ENCODE assay signal across 1 cellular context in the genomic region with DNA sequence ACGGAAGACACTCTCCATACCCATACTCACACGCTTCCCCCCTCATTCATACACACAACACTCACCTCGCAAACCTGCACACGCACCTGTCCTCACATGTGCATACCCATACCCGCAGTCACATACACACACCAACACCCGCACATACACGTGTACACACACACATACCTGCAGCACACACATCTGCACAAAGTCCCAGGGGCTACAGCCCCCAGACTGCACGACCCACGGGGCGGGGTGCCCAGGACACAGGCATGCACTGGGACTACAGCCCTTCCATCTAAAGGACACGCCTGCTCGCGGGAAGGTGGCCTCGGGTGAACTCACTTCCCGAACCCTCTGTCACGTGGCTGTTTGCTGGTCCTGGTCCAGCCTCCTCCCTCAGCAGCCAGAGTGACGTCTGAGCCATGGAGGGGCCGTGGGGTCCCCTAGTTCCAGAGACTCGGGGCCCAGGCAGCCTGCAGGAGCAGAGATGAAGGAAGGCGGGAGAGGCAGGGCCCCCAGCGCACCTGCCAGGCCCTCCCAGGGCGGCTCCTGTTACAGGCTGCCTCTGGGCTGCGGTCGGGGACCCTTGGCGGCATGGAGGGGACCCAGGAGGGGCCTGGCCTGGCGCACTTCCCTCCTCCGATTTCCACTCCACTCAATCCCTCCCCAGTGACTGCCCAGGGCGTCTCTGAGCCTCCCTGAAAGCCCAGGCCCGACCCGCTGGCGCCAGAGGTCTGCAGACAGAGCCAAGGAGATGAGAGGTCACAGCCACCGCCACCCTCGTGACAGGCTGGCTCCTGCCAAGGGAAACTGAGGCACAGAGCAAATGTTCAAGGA.
TF ChIP-seq lines count a peak whose summit lies in the region.

No MANE protein-coding gene starts in this region.

TF ChIP-seq in GM23338, 12 proteins besides CTCF, POLR2A, EP300 and RAD21 (continued from another document):
- TF ChIP-seq, protein P1, sequence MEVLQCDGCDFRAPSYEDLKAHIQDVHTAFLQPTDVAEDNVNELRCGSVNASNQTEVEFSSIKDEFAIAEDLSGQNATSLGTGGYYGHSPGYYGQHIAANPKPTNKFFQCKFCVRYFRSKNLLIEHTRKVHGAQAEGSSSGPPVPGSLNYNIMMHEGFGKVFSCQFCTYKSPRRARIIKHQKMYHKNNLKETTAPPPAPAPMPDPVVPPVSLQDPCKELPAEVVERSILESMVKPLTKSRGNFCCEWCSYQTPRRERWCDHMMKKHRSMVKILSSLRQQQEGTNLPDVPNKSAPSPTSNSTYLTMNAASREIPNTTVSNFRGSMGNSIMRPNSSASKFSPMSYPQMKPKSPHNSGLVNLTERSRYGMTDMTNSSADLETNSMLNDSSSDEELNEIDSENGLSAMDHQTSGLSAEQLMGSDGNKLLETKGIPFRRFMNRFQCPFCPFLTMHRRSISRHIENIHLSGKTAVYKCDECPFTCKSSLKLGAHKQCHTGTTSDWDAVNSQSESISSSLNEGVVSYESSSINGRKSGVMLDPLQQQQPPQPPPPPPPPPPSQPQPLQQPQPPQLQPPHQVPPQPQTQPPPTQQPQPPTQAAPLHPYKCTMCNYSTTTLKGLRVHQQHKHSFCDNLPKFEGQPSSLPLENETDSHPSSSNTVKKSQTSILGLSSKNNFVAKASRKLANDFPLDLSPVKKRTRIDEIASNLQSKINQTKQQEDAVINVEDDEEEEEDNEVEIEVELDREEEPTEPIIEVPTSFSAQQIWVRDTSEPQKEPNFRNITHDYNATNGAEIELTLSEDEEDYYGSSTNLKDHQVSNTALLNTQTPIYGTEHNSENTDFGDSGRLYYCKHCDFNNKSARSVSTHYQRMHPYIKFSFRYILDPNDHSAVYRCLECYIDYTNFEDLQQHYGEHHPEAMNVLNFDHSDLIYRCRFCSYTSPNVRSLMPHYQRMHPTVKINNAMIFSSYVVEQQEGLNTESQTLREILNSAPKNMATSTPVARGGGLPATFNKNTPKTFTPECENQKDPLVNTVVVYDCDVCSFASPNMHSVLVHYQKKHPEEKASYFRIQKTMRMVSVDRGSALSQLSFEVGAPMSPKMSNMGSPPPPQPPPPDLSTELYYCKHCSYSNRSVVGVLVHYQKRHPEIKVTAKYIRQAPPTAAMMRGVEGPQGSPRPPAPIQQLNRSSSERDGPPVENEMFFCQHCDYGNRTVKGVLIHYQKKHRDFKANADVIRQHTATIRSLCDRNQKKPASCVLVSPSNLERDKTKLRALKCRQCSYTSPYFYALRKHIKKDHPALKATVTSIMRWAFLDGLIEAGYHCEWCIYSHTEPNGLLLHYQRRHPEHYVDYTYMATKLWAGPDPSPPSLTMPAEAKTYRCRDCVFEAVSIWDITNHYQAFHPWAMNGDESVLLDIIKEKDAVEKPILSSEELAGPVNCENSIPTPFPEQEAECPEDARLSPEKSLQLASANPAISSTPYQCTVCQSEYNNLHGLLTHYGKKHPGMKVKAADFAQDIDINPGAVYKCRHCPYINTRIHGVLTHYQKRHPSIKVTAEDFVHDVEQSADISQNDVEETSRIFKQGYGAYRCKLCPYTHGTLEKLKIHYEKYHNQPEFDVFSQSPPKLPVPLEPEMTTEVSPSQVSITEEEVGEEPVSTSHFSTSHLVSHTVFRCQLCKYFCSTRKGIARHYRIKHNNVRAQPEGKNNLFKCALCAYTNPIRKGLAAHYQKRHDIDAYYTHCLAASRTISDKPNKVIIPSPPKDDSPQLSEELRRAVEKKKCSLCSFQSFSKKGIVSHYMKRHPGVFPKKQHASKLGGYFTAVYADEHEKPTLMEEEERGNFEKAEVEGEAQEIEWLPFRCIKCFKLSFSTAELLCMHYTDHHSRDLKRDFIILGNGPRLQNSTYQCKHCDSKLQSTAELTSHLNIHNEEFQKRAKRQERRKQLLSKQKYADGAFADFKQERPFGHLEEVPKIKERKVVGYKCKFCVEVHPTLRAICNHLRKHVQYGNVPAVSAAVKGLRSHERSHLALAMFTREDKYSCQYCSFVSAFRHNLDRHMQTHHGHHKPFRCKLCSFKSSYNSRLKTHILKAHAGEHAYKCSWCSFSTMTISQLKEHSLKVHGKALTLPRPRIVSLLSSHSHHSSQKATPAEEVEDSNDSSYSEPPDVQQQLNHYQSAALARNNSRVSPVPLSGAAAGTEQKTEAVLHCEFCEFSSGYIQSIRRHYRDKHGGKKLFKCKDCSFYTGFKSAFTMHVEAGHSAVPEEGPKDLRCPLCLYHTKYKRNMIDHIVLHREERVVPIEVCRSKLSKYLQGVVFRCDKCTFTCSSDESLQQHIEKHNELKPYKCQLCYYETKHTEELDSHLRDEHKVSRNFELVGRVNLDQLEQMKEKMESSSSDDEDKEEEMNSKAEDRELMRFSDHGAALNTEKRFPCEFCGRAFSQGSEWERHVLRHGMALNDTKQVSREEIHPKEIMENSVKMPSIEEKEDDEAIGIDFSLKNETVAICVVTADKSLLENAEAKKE (CRISPR knock-in tag; IDR thresholded peaks at IDR 0.05) = no peak
- TF ChIP-seq CREB1 (CRISPR knock-in tag; IDR thresholded peaks at IDR 0.05; ENCODE audit: low read depth) (no peak), JUNB (IDR thresholded peaks at IDR 0.05; ENCODE audit: unreplicated experiment) (no peak), EZH2 (IDR thresholded peaks at IDR 0.05; ENCODE audit: low read depth, unreplicated experiment) (no peak), ZNF331 (CRISPR knock-in tag; IDR thresholded peaks at IDR 0.05; ENCODE audit: low read depth) (no peak), STAT1 (IDR thresholded peaks at IDR 0.05; ENCODE audit: unreplicated experiment) (no peak)
- TF ChIP-seq, protein P2, sequence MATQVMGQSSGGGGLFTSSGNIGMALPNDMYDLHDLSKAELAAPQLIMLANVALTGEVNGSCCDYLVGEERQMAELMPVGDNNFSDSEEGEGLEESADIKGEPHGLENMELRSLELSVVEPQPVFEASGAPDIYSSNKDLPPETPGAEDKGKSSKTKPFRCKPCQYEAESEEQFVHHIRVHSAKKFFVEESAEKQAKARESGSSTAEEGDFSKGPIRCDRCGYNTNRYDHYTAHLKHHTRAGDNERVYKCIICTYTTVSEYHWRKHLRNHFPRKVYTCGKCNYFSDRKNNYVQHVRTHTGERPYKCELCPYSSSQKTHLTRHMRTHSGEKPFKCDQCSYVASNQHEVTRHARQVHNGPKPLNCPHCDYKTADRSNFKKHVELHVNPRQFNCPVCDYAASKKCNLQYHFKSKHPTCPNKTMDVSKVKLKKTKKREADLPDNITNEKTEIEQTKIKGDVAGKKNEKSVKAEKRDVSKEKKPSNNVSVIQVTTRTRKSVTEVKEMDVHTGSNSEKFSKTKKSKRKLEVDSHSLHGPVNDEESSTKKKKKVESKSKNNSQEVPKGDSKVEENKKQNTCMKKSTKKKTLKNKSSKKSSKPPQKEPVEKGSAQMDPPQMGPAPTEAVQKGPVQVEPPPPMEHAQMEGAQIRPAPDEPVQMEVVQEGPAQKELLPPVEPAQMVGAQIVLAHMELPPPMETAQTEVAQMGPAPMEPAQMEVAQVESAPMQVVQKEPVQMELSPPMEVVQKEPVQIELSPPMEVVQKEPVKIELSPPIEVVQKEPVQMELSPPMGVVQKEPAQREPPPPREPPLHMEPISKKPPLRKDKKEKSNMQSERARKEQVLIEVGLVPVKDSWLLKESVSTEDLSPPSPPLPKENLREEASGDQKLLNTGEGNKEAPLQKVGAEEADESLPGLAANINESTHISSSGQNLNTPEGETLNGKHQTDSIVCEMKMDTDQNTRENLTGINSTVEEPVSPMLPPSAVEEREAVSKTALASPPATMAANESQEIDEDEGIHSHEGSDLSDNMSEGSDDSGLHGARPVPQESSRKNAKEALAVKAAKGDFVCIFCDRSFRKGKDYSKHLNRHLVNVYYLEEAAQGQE (IDR thresholded peaks at IDR 0.05; ENCODE audit: unreplicated experiment) = no peak
- TF ChIP-seq, protein P3, sequence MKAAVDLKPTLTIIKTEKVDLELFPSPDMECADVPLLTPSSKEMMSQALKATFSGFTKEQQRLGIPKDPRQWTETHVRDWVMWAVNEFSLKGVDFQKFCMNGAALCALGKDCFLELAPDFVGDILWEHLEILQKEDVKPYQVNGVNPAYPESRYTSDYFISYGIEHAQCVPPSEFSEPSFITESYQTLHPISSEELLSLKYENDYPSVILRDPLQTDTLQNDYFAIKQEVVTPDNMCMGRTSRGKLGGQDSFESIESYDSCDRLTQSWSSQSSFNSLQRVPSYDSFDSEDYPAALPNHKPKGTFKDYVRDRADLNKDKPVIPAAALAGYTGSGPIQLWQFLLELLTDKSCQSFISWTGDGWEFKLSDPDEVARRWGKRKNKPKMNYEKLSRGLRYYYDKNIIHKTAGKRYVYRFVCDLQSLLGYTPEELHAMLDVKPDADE (IDR thresholded peaks at IDR 0.05) = no peak
TF ChIP-seq in GM23338: peak in this region for 0.
